ENCODE assay signal across 8 cellular contexts in genomic region chr14:92729632-92730358, GRCh38. TPM values are rescaled to one million over a fixed set of nuclear protein-coding genes. Genes with fewer than 3 reads are reported as not detected.
DNase-seq lines count a peak whose midpoint lies in the region; ATAC-seq and TF ChIP-seq lines count a peak whose summit lies in the region.

No MANE protein-coding gene starts in this region.

- H3K4me3 ChIP-seq in kidney epithelial cell (ENCODE audit: low read depth, low read length): no peak overlapping the region
- H3K4me3 ChIP-seq in testis: no peak overlapping the region

- H3K36me3 ChIP-seq in kidney epithelial cell (ENCODE audit: control insufficient read depth, insufficient read depth, low read length) (peaks cover 2% of the 10 kb centered on the region), testis (ENCODE audit: low read depth, missing control alignments) (no peaks in the 10 kb centered on the region)

- H3K27ac ChIP-seq in testis: no peak overlapping the region

- peak; percentile 88 for ATAC-seq in GM18511 (IDR thresholded peaks at IDR 0.05; ENCODE audit: unreplicated experiment)
- ATAC-seq in HG02610 (IDR thresholded peaks at IDR 0.05; ENCODE audit: unreplicated experiment): peak; percentile 63
- ATAC-seq in left lobe of liver: no peak

- TF ChIP-seq CTCF in kidney epithelial cell (IDR thresholded peaks at IDR 0.05; ENCODE audit: insufficient read depth, low read length, poor library complexity, severe bottlenecking): no peak
- TF ChIP-seq CTCF in testis (IDR thresholded peaks at IDR 0.05): no peak

- DNase-seq in NOMO-1 treated with dmso at 0.1 percent for 144 hours (lab: John Stamatoyannopoulos, UW; ENCODE audit: unreplicated experiment) (peak; percentile 60), kidney epithelial cell (ENCODE audit: low read depth) (peak; percentile 54), left lobe of liver (ENCODE audit: low spot score) (no peak), NCI-H128 (lab: John Stamatoyannopoulos, UW; ENCODE audit: unreplicated experiment) (no peak), mucosa of gallbladder (ENCODE audit: low spot score) (no peak), testis (no peak)

- H3K4me1 ChIP-seq in testis: peaks cover 22% of the 10 kb centered on the region

- H3K9me3 ChIP-seq in testis: no peaks in the 10 kb centered on the region

- no peak for TF ChIP-seq POLR2A in testis (IDR thresholded peaks at IDR 0.05)

- intact Hi-C loops in testis (cut with DNase I; ENCODE audit: low total_unique reads): no loop called here

- WGBS in testis, 2 donors: 70 to 75% methylated on average over 14 of the region's 14 CpGs

- H3K27me3 ChIP-seq in kidney epithelial cell (ENCODE audit: control insufficient read depth, insufficient read depth, low read length) (no peaks in the 10 kb centered on the region), testis (no peaks in the 10 kb centered on the region)

RNA-seq across cellular contexts. Expression of gene LGMN, which starts 18.6 kb away (rescaled TPM):
- total RNA-seq in kidney epithelial cell (56.9 and 70.0 TPM in 2 replicates), left lobe of liver (47.0 TPM), mucosa of gallbladder (158 TPM), testis (100 to 1,000 TPM in 1 of 2 donors, 10 to 100 TPM in 1; 58.1 to 102 TPM)
- polyA plus RNA-seq in testis (ENCODE audit: insufficient read depth, low read depth, low replicate concordance): 88.9 TPM

Comparison
In these comparisons a context has a peak if more than half of its experiments do, and no peak if none do; other contexts are left out.
1. DNase-seq: peak in NOMO-1 treated with dmso at 0.1 percent for 144 hours (single experiment) and kidney epithelial cell (single experiment); none in left lobe of liver (single experiment), NCI-H128 (single experiment), mucosa of gallbladder (single experiment) and testis (single experiment).